In genomic region chr4:87824352-87824751, GRCh38 we compare ENCODE assay signal across 19 cellular contexts. TPM values are rescaled to one million over a fixed set of nuclear protein-coding genes. Genes with fewer than 3 reads are reported as not detected.
A peak's percentile ranks its signal among the peaks of the same experiment; 100 is the strongest.
DNase-seq lines count a peak whose midpoint lies in the region; ATAC-seq, FAIRE-seq and TF ChIP-seq lines count a peak whose summit lies in the region.
"Had no signal": no experiment of that assay in that cellular context is flagged by ENCODE, and none has a peak within 500 bp of the region (broad histone marks: within the 10 kb centered on the region; RNA-seq: fewer than 3 reads in every experiment).

No MANE protein-coding gene starts in this region.

- TF ChIP-seq POLR2A in A549 (IDR thresholded peaks at IDR 0.05; ENCODE audit: low read length) (no peak), K562 (conservative IDR thresholded peaks at IDR 0.05) (no peak)

- no peaks in the 10 kb centered on the region for H4K20me1 ChIP-seq in K562 (replicated peaks; ENCODE audit: control insufficient read depth, insufficient read depth, low read length)
- H4K20me1 ChIP-seq: BLaER1 treated with 17β-estradiol and CSF1 and Interleukin-3, amounts not matched to agents 10 nM and 100 nM had no signal

- no TSS peak for BruUV-seq in K562 (replicated peaks; lab: Mats Ljungman, UMichigan)

- POLR2A ChIA-PET in A549 (lab: Yijun Ruan, JAX), result no interaction called here
- POLR2A ChIA-PET in K562 (lab: Yijun Ruan, JAX), result no interaction called here

- DNase-seq in A549 (ENCODE audit: low read depth in 1 of 2, low spot score in 1 of 2) (no peak), MG63 (peak; percentile 3), K562 (ENCODE audit: extremely low read depth in 1 of 4, low spot score in 3 of 4) (no peak), iris pigment epithelial cell (ENCODE audit: low read depth) (peak; percentile 12), left lobe of liver (ENCODE audit: low spot score) (no peak), GM19239 (ENCODE audit: insufficient read length, low spot score) (no peak), NCI-H2081 (lab: John Stamatoyannopoulos, UW) (no peak)
- no peak for DNase-seq in effector memory CD4-positive, alpha-beta T cell
- DNase-seq: 8988T; ACHN; CD4-positive, CD25-positive, alpha-beta regulatory T cell; HCEC 1CT; HFFc6 had no signal

- TF ChIP-seq CTCF in A549 (IDR thresholded peaks at IDR 0.05) (no peak), K562 (IDR thresholded peaks at IDR 0.05 in 2 of 3, conservative IDR thresholded peaks at IDR 0.05 in 1 of 3; ENCODE audit: insufficient read depth in 2 of 3, low read depth in 1 of 3, low read length in 3 of 3) (no peak)

- no peak overlapping the region for H3K4me2 ChIP-seq in A549
- H3K4me2 ChIP-seq in K562 (ENCODE audit: insufficient read depth, low read length), result no peak overlapping the region
- H3K4me2 ChIP-seq: BLaER1 treated with 17β-estradiol and CSF1 and Interleukin-3, amounts not matched to agents 10 nM and 100 nM had no signal

- H3K27me3 ChIP-seq in MG63 (no peaks in the 10 kb centered on the region), K562 (ENCODE audit: control insufficient read depth in 2 of 2, insufficient read depth in 2 of 2, low read length in 2 of 2) (no peaks in the 10 kb centered on the region)
- H3K27me3 ChIP-seq in effector memory CD4-positive, alpha-beta T cell (replicated peaks; ENCODE audit: control insufficient read depth, insufficient read depth, low read length, poor library complexity, severe bottlenecking), result peaks cover 5% of the 10 kb centered on the region
- H3K27me3 ChIP-seq: BLaER1 treated with 17β-estradiol and CSF1 and Interleukin-3, amounts not matched to agents 10 nM and 100 nM had no signal

- CTCF ChIA-PET in A549 (lab: Yijun Ruan, JAX) (interaction anchor here (1.3 to 3.6 kb wide), 3 partner anchors 14 to 280 kb away, joined by 4 to 15 read pairs (median 6); no protein-coding TSS in a partner anchor), K562 (lab: Yijun Ruan, JAX; ENCODE audit: low intra/inter-chr PET ratio) (no interaction called here)

- intact Hi-C loops in K562 (cut with micrococcal nuclease), result no loop called here

- H3K4me3 ChIP-seq in A549 (no peak overlapping the region), MG63 (no peak overlapping the region), K562 (no peak overlapping the region)
- H3K4me3 ChIP-seq in effector memory CD4-positive, alpha-beta T cell (ENCODE audit: insufficient read depth, low read depth, low read length, poor library complexity, severe bottlenecking), result no peak overlapping the region
- H3K4me3 ChIP-seq: BLaER1 treated with 17β-estradiol and CSF1 and Interleukin-3, amounts not matched to agents 10 nM and 100 nM had no signal

- no peaks in the 10 kb centered on the region for H3K36me3 ChIP-seq in MG63
- no peaks in the 10 kb centered on the region for H3K36me3 ChIP-seq in K562 (ENCODE audit: control insufficient read depth, insufficient read depth, low read length)
- no peaks in the 10 kb centered on the region for H3K36me3 ChIP-seq in effector memory CD4-positive, alpha-beta T cell (ENCODE audit: control insufficient read depth, insufficient read depth, low read length)
- H3K36me3 ChIP-seq: BLaER1 treated with 17β-estradiol and CSF1 and Interleukin-3, amounts not matched to agents 10 nM and 100 nM had no signal

- no peak for ATAC-seq in A549
- no peak for ATAC-seq in K562
- no peak for ATAC-seq in left lobe of liver

- H3K9me3 ChIP-seq in A549 (no peaks in the 10 kb centered on the region), MG63 (no peaks in the 10 kb centered on the region), K562 (replicated peaks; ENCODE audit: control insufficient read depth, insufficient read depth, low read depth, low read length) (no peaks in the 10 kb centered on the region)
- no peaks in the 10 kb centered on the region for H3K9me3 ChIP-seq in effector memory CD4-positive, alpha-beta T cell (ENCODE audit: control insufficient read depth, low read length)

- FAIRE-seq in A549 (lab: Jason Lieb, UNC) (no peak), K562 (lab: Jason Lieb, UNC) (no peak), GM19239 (lab: Jason Lieb, UNC) (no peak)
- FAIRE-seq: G401.6, GM12892, HTR-8/SVneo had no signal

- H3K9me1 ChIP-seq in K562 (ENCODE audit: control insufficient read depth, insufficient read depth, low read length), result no peaks in the 10 kb centered on the region

- no peak overlapping the region for H2AFZ ChIP-seq in K562 (ENCODE audit: low read depth, low read length)

- WGBS in A549 (ENCODE audit: missing lambda C conversion rate), result 35% methylated on average over 1 of the region's 1 CpG
- WGBS in K562 (ENCODE audit: insufficient coverage, low coverage, missing lambda C conversion rate), result 0% methylated on average over 1 of the region's 1 CpG

- H3K27ac ChIP-seq in A549, result no peak overlapping the region
- no peak overlapping the region for H3K27ac ChIP-seq in K562 (ENCODE audit: extremely low read depth, low read depth, low read length)
- H3K27ac ChIP-seq in effector memory CD4-positive, alpha-beta T cell (ENCODE audit: insufficient read depth, low read length, poor library complexity, severe bottlenecking), result no peak overlapping the region
- H3K27ac ChIP-seq: BLaER1 treated with 17β-estradiol and CSF1 and Interleukin-3, amounts not matched to agents 10 nM and 100 nM had no signal

- no peak overlapping the region for H3K9ac ChIP-seq in K562 (ENCODE audit: insufficient read depth in 1 of 2, low read depth in 2 of 2, low read length in 2 of 2)
- H3K9ac ChIP-seq: BLaER1 treated with 17β-estradiol and CSF1 and Interleukin-3, amounts not matched to agents 10 nM and 100 nM had no signal

- no peak for TF ChIP-seq EP300 in A549 (IDR thresholded peaks at IDR 0.05)
- no peak for TF ChIP-seq EP300 in K562 (IDR thresholded peaks at IDR 0.05; ENCODE audit: low read length)

- H3K79me2 ChIP-seq in K562 (ENCODE audit: control insufficient read depth, insufficient read depth, low read length), result no peaks in the 10 kb centered on the region

- in situ Hi-C loops in K562 (cut with MboI), result no loop called here

- H3K4me1 ChIP-seq in A549, result peaks cover 6% of the 10 kb centered on the region
- peaks cover 0 to 9% of the 10 kb centered on the region in 2 experiments; a peak in 4 of 5 replicates for H3K4me1 ChIP-seq in K562 (replicated peaks in 1 of 2; ENCODE audit: control insufficient read depth in 2 of 2, insufficient read depth in 2 of 2, low read length in 2 of 2)
- no peaks in the 10 kb centered on the region for H3K4me1 ChIP-seq in effector memory CD4-positive, alpha-beta T cell (ENCODE audit: control insufficient read depth, insufficient read depth, low read length, poor library complexity, severe bottlenecking)

- TF ChIP-seq RAD21 in A549 (conservative IDR thresholded peaks at IDR 0.05 in 1 of 2, IDR thresholded peaks at IDR 0.05 in 1 of 2), result no peak
- no peak for TF ChIP-seq RAD21 in K562 (CRISPR knock-in tag; conservative IDR thresholded peaks at IDR 0.05 in 1 of 2, IDR thresholded peaks at IDR 0.05 in 1 of 2)

RNA-seq across cellular contexts. Expression of gene MEPE, which starts 8.4 kb away (rescaled TPM):
- polyA plus RNA-seq in A549 (2011; rRNA removed) (not detected in 2 replicates), A549 (2017; fragmentation: RNase III; extraction: RNeasy Plus Mini Kit Qiagen cat#74134 plus additional on column Dnase treatment) (not detected in 3 replicates), K562 (2011; rRNA removed) (not detected in 2 replicates), K562 (2014; fragmentation: Illumina TruSeq; extraction: Trizol) (not detected in 2 replicates), K562 (2014; fragmentation: Nextera tagmentation; extraction: Ambion mirVana) (not detected), K562 (2014; rRNA removed) (not detected in 2 replicates)
- not detected in 2 replicates for polyA plus RNA-seq in A549 (2012; cell fraction: cytosol; rRNA removed)
- not detected in 2 replicates for polyA plus RNA-seq in A549 (2012; cell fraction: nucleus; rRNA removed)
- not detected in 2 replicates for polyA minus RNA-seq in A549 (2011; rRNA and poly(A)+ RNA removed)
- not detected in 2 replicates for total RNA-seq in MG63 (2014; rRNA removed; shearing (Covaris generic); ENCODE audit: low replicate concordance)
- not detected in 2 replicates for total RNA-seq in K562 (2011; cell fraction: chromatin; rRNA removed; ENCODE audit: low replicate concordance)
- total RNA-seq in K562 (2011; cell fraction: nucleolus; rRNA removed), result not detected in 2 replicates
- total RNA-seq in K562 (2011; cell fraction: nucleoplasm; rRNA removed), result not detected in 2 replicates
- total RNA-seq in K562 (2014; rRNA removed) (not detected in 2 replicates), K562 (2014; rRNA removed; fragmentation: Illumina TruSeq; extraction: Trizol) (not detected in 2 replicates), K562 (2015; rRNA removed; fragmentation: Illumina TruSeq; extraction: Trizol) (not detected in 2 replicates), K562 (2021) (not detected in 2 replicates), left lobe of liver (not detected)
- not detected in 2 replicates for polyA plus RNA-seq in K562 (2011; cell fraction: cytosol; rRNA removed)
- not detected in 2 replicates for polyA plus RNA-seq in K562 (2011; cell fraction: nucleus; rRNA removed)
- not detected in 2 replicates for polyA plus RNA-seq in K562 (2012)
- polyA minus RNA-seq in K562 (2011; rRNA and poly(A)+ RNA removed), result not detected in 2 replicates
- polyA minus RNA-seq in K562 (2011; cell fraction: cytosol; rRNA and poly(A)+ RNA removed), result not detected in 2 replicates
- polyA minus RNA-seq in K562 (2011; cell fraction: nucleus; rRNA and poly(A)+ RNA removed), result not detected in 2 replicates
- total RNA-seq: CD4-positive, CD25-positive, alpha-beta regulatory T cell; Daoy; H4; HFFc6 had no signal
- polyA plus RNA-seq: CD4-positive, CD25-positive, alpha-beta regulatory T cell had no signal

RNA-seq across cellular contexts. Expression of gene IBSP, which starts 25.0 kb away (rescaled TPM):
- polyA plus RNA-seq in A549 (2011; rRNA removed), result not detected in 2 replicates
- polyA plus RNA-seq in A549 (2012; cell fraction: cytosol; rRNA removed), result not detected in 2 replicates
- not detected in 2 replicates for polyA plus RNA-seq in A549 (2012; cell fraction: nucleus; rRNA removed)
- not detected in 3 replicates for polyA plus RNA-seq in A549 (2017; fragmentation: RNase III; extraction: RNeasy Plus Mini Kit Qiagen cat#74134 plus additional on column Dnase treatment)
- polyA minus RNA-seq in A549 (2011; rRNA and poly(A)+ RNA removed), result not detected in 2 replicates
- not detected in 2 replicates for total RNA-seq in MG63 (2014; rRNA removed; shearing (Covaris generic); ENCODE audit: low replicate concordance)
- not detected in 2 replicates for total RNA-seq in K562 (2011; cell fraction: chromatin; rRNA removed; ENCODE audit: low replicate concordance)
- total RNA-seq in K562 (2011; cell fraction: nucleolus; rRNA removed), result not detected in 2 replicates
- total RNA-seq in K562 (2011; cell fraction: nucleoplasm; rRNA removed), result not detected in 2 replicates
- not detected in 2 replicates for total RNA-seq in K562 (2014; rRNA removed)
- not detected in 2 replicates for total RNA-seq in K562 (2014; rRNA removed; fragmentation: Illumina TruSeq; extraction: Trizol)
- not detected in 2 replicates for total RNA-seq in K562 (2015; rRNA removed; fragmentation: Illumina TruSeq; extraction: Trizol)
- not detected in 2 replicates for total RNA-seq in K562 (2021)
- not detected in 2 replicates for polyA plus RNA-seq in K562 (2011; rRNA removed)
- not detected in 2 replicates for polyA plus RNA-seq in K562 (2011; cell fraction: cytosol; rRNA removed)
- polyA plus RNA-seq in K562 (2011; cell fraction: nucleus; rRNA removed), result not detected in 2 replicates
- not detected in 2 replicates for polyA plus RNA-seq in K562 (2012)
- not detected in 2 replicates for polyA plus RNA-seq in K562 (2014; fragmentation: Illumina TruSeq; extraction: Trizol)
- polyA plus RNA-seq in K562 (2014; fragmentation: Nextera tagmentation; extraction: Ambion mirVana), result not detected
- polyA plus RNA-seq in K562 (2014; rRNA removed), result not detected in 2 replicates
- polyA minus RNA-seq in K562 (2011; rRNA and poly(A)+ RNA removed), result not detected in 2 replicates
- not detected in 2 replicates for polyA minus RNA-seq in K562 (2011; cell fraction: cytosol; rRNA and poly(A)+ RNA removed)
- polyA minus RNA-seq in K562 (2011; cell fraction: nucleus; rRNA and poly(A)+ RNA removed), result not detected in 2 replicates
- not detected for total RNA-seq in left lobe of liver
- total RNA-seq: CD4-positive, CD25-positive, alpha-beta regulatory T cell; Daoy; H4; HFFc6 had no signal
- polyA plus RNA-seq: CD4-positive, CD25-positive, alpha-beta regulatory T cell had no signal

Comparison
In these comparisons a context has a peak if more than half of its experiments do, and no peak if none do; other contexts are left out.
1. DNase-seq: peak in MG63 (single experiment) and iris pigment epithelial cell (single experiment); none in A549 (0 of 2), K562 (0 of 4), left lobe of liver (single experiment), effector memory CD4-positive, alpha-beta T cell (0 of 3), GM19239 (single experiment) and NCI-H2081 (0 of 2).